Comparison of ENCODE assay signal across 22 cellular contexts in genomic region chr5:150329881-150330876, GRCh38. TPM values are rescaled to one million over a fixed set of nuclear protein-coding genes. Genes with fewer than 3 reads are reported as not detected.
"Had no signal": no experiment of that assay in that cellular context is flagged by ENCODE, and none has a peak within 500 bp of the region (broad histone marks: within the 10 kb centered on the region; RNA-seq: fewer than 3 reads in every experiment).

No MANE protein-coding gene starts in this region.

- H3K27me3 ChIP-seq: colonic mucosa, gastroesophageal sphincter, heart left ventricle, right atrium auricular region had no signal

- FAIRE-seq: small intestine had no signal

- H3K36me3 ChIP-seq: colonic mucosa, gastroesophageal sphincter, heart left ventricle, prostate gland, right atrium auricular region, thoracic aorta had no signal

- H3K9me3 ChIP-seq: colonic mucosa, gastroesophageal sphincter, heart left ventricle, prostate gland, right atrium auricular region, thoracic aorta had no signal

- ATAC-seq: activated naive CD8-positive, alpha-beta T cell treated with anti-CD3 and anti-CD28 coated beads, Interleukin-2, amount 50 U/mL, for 24 hours; gastroesophageal sphincter had no signal

- H3K27ac ChIP-seq: colonic mucosa, epithelial cell of prostate, gastroesophageal sphincter, heart left ventricle, prostate gland, right atrium auricular region, thoracic aorta, VCaP had no signal

- H3K4me1 ChIP-seq: colonic mucosa, gastroesophageal sphincter, heart left ventricle, prostate gland, right atrium auricular region had no signal

- DNase-seq: activated CD4-positive, alpha-beta T cell treated with anti-CD3 and anti-CD28 coated beads, Interleukin-2, amount 50 U/mL, for 1 hour; activated CD4-positive, CD25-positive, alpha-beta regulatory T cell treated with anti-CD3 and anti-CD28 coated beads, Interleukin-2, amount 50 U/mL, for 72 hours; activated CD8-positive, alpha-beta memory T cell treated with anti-CD3 and anti-CD28 coated beads, Interleukin-2, amount 50 U/mL, for 4 hours; activated effector memory CD4-positive, alpha-beta T cell treated with Interleukin-2 at 50 U/mL for 16 hours; activated naive CD4-positive, alpha-beta T cell treated with anti-CD3 and anti-CD28 coated beads, Interleukin-2, amount 10 ng/mL, durations not matched to agents 7 days and 5 days; activated naive CD8-positive, alpha-beta T cell treated with anti-CD3 and anti-CD28 coated beads, Interleukin-2, amount 50 U/mL, for 24 hours; activated T-cell treated with anti-CD3 and anti-CD28 coated beads, Interleukin-2, amount 50 U/mL, for 48 hours; colonic mucosa; endodermal cell; heart left ventricle; small intestine; stimulated activated CD4-positive, alpha-beta T cell treated with anti-CD3 and anti-CD28 coated beads, Interleukin-15, amount 100 ng/mL, for 24 hours; stimulated activated CD4-positive, alpha-beta T cell treated with anti-CD3 and anti-CD28 coated beads, Interleukin-2, amount 100 ng/mL, for 48 hours; T-helper 2 cell had no signal

- H3K4me3 ChIP-seq: colonic mucosa, gastroesophageal sphincter, heart left ventricle, lung, prostate gland, right atrium auricular region, thoracic aorta had no signal

RNA-seq across cellular contexts. Expression of gene CAMK2A, which starts 40.6 kb away (rescaled TPM):
- total RNA-seq: osteocyte had no signal
